Comparison of ENCODE assay signal across 22 cellular contexts in genomic region chr19:38412491-38412890, GRCh38. TPM values are rescaled to one million over a fixed set of nuclear protein-coding genes. Genes with fewer than 3 reads are reported as not detected.
A peak's percentile ranks its signal among the peaks of the same experiment; 100 is the strongest.
DNase-seq lines count a peak whose midpoint lies in the region; TF ChIP-seq lines count a peak whose summit lies in the region.
"Had no signal": no experiment of that assay in that cellular context is flagged by ENCODE, and none has a peak within 500 bp of the region (broad histone marks: within the 10 kb centered on the region; RNA-seq: fewer than 3 reads in every experiment).

No MANE protein-coding gene starts in this region.

- no peak overlapping the region for H3K4me2 ChIP-seq in GM23248 (ENCODE audit: unreplicated experiment)
- H3K4me2 ChIP-seq: BLaER1 treated with 17β-estradiol and CSF1 and Interleukin-3, amounts not matched to agents 10 nM and 100 nM; GM23338 had no signal

- WGBS in GM23248 (ENCODE audit: low coverage in 1 of 2, low lambda C conversion rate in 2 of 2, missing lambda C conversion rate in 2 of 2), 2 experiments: 68 to 73% methylated on average over 8 of the region's 8 CpGs

- H3K9ac ChIP-seq in GM23248: no peak overlapping the region
- H3K9ac ChIP-seq: BLaER1 treated with 17β-estradiol and CSF1 and Interleukin-3, amounts not matched to agents 10 nM and 100 nM had no signal

- H4K20me1 ChIP-seq in GM23248 (ENCODE audit: insufficient read depth): no peaks in the 10 kb centered on the region
- H4K20me1 ChIP-seq: BLaER1 treated with 17β-estradiol and CSF1 and Interleukin-3, amounts not matched to agents 10 nM and 100 nM had no signal

- CTCF ChIA-PET in CD8-positive, alpha-beta memory T cell (lab: Charles Lee): interaction anchor here (2.3 kb wide), 1 partner anchor 9 kb away, joined by 10 read pairs; the partner anchor contains the start of gene FAM98C
- CTCF ChIA-PET in activated CD4-positive, alpha-beta T cell treated with anti-CD3 and anti-CD28 coated beads, Interleukin-2, amount 10 ng/mL, durations not matched to agents 7 days and 5 days (lab: Charles Lee): interaction anchor here (1.5 to 7.2 kb wide), 2 partner anchors 8 to 35 kb away, joined by 3 to 66 read pairs; partner anchors contain the start of gene FAM98C

- no peaks in the 10 kb centered on the region for H3K27me3 Mint-ChIP-seq in CD8-positive, alpha-beta memory T cell
- H3K27me3 Mint-ChIP-seq in endothelial cell (ENCODE audit: unreplicated experiment): peaks cover 5% of the 10 kb centered on the region
- H3K27me3 Mint-ChIP-seq in activated CD4-positive, alpha-beta T cell treated with anti-CD3 and anti-CD28 coated beads, Interleukin-2, amount 10 ng/mL, durations not matched to agents 7 days and 5 days: no peaks in the 10 kb centered on the region
- H3K27me3 Mint-ChIP-seq: CD4-positive, alpha-beta T cell had no signal

- H2AFZ ChIP-seq in GM23248: no peak overlapping the region
- H2AFZ ChIP-seq: GM23338 had no signal

- no peaks in the 10 kb centered on the region for H3K9me3 Mint-ChIP-seq in CD8-positive, alpha-beta memory T cell
- H3K9me3 Mint-ChIP-seq in endothelial cell (ENCODE audit: unreplicated experiment): no peaks in the 10 kb centered on the region
- no peaks in the 10 kb centered on the region for H3K9me3 Mint-ChIP-seq in activated CD4-positive, alpha-beta T cell treated with anti-CD3 and anti-CD28 coated beads, Interleukin-2, amount 10 ng/mL, durations not matched to agents 7 days and 5 days
- H3K9me3 Mint-ChIP-seq: CD4-positive, alpha-beta T cell; GM23338; HFFc6 had no signal

- H3K36me3 ChIP-seq in CD8-positive, alpha-beta memory T cell (ENCODE audit: insufficient read depth, low read length): no peaks in the 10 kb centered on the region
- H3K36me3 ChIP-seq in WERI-Rb-1: no peaks in the 10 kb centered on the region; the same call in 1 of the 2 replicates
- no peaks in the 10 kb centered on the region for H3K36me3 ChIP-seq in GM23248 (ENCODE audit: low read depth)
- H3K36me3 ChIP-seq: BE2C, HAP-1 had no signal

- POLR2A ChIA-PET in CD8-positive, alpha-beta memory T cell (lab: Charles Lee): no interaction called here
- POLR2A ChIA-PET in activated CD4-positive, alpha-beta T cell treated with anti-CD3 and anti-CD28 coated beads, Interleukin-2, amount 10 ng/mL, durations not matched to agents 7 days and 5 days (lab: Charles Lee): no interaction called here

- in situ Hi-C loops in GM23248 (cut with MboI): loop anchor here (10.0 kb wide), 1 partner anchor 222 kb away; no protein-coding TSS in a partner anchor

- H3K79me2 ChIP-seq in GM23248 (ENCODE audit: insufficient read depth): no peaks in the 10 kb centered on the region

- peaks cover 0 to 10% (median 2%) of the 10 kb centered on the region in 3 donors for H3K36me3 Mint-ChIP-seq in CD8-positive, alpha-beta memory T cell
- peaks cover 11% of the 10 kb centered on the region for H3K36me3 Mint-ChIP-seq in endothelial cell (ENCODE audit: low read depth, unreplicated experiment)
- H3K36me3 Mint-ChIP-seq in activated CD4-positive, alpha-beta T cell treated with anti-CD3 and anti-CD28 coated beads, Interleukin-2, amount 10 ng/mL, durations not matched to agents 7 days and 5 days (ENCODE audit: low read depth): peaks cover 4% of the 10 kb centered on the region

- H3F3A ChIP-seq in GM23248 (ENCODE audit: insufficient read depth): 0 out of 2 replicates have a peak, but pooled peaks cover 4% of the 10 kb centered on the region

- H3K9me2 ChIP-seq in GM23248 (ENCODE audit: insufficient read depth): no peaks in the 10 kb centered on the region

- H3K4me3 Mint-ChIP-seq in CD8-positive, alpha-beta memory T cell: peak overlapping the region in 1 of 7 donors; percentile 14
- peak overlapping the region; percentile 10 for H3K4me3 Mint-ChIP-seq in endothelial cell (ENCODE audit: unreplicated experiment)
- H3K4me3 Mint-ChIP-seq in activated CD4-positive, alpha-beta T cell treated with anti-CD3 and anti-CD28 coated beads, Interleukin-2, amount 10 ng/mL, durations not matched to agents 7 days and 5 days: no peak overlapping the region
- H3K4me3 Mint-ChIP-seq: CD14-positive monocyte; CD4-positive, alpha-beta T cell; GM23338; HFFc6 had no signal

- TF ChIP-seq CTCF in WERI-Rb-1 (IDR thresholded peaks at IDR 0.05; ENCODE audit: low read depth, low read length) (no peak), endothelial cell (IDR thresholded peaks at IDR 0.05; ENCODE audit: unreplicated experiment) (no peak)

- peak overlapping the region; percentile 27 for H3K27ac ChIP-seq in CD8-positive, alpha-beta memory T cell (ENCODE audit: low read depth, low read length)
- H3K27ac ChIP-seq in WERI-Rb-1 (peak overlapping the region; percentile 97), GM23248 (no peak overlapping the region)
- H3K27ac ChIP-seq: 22Rv1; BLaER1 treated with 17β-estradiol and CSF1 and Interleukin-3, amounts not matched to agents 10 nM and 100 nM had no signal

- no peak for DNase-seq in CD8-positive, alpha-beta memory T cell
- DNase-seq in NCI-H82 (lab: John Stamatoyannopoulos, UW) (peak; percentile 88), WERI-Rb-1 (peak; percentile 94), endothelial cell (ENCODE audit: low spot score) (no peak), dermis blood vessel endothelial cell (no peak), NCI-H69 (lab: John Stamatoyannopoulos, UW) (no peak), GM23248 (no peak)
- no peak for DNase-seq in activated CD4-positive, alpha-beta T cell treated with anti-CD3 and anti-CD28 coated beads, Interleukin-2, amount 10 ng/mL, durations not matched to agents 7 days and 5 days
- DNase-seq: ACHN; AML-193; BE2C; Calu3; CD4-positive, alpha-beta T cell; COR-L47; DMS153; DND-41; HFFc6 had no signal

- H3K27me3 ChIP-seq in CD8-positive, alpha-beta memory T cell (ENCODE audit: insufficient read depth, low read length, poor library complexity, severe bottlenecking): no peaks in the 10 kb centered on the region
- no peaks in the 10 kb centered on the region for H3K27me3 ChIP-seq in WERI-Rb-1 (ENCODE audit: insufficient read depth, low read depth, severe bottlenecking)
- 0 out of 2 replicates have a peak, but pooled peaks cover 4% of the 10 kb centered on the region for H3K27me3 ChIP-seq in GM23248 (replicated peaks; ENCODE audit: insufficient read depth)
- H3K27me3 ChIP-seq: BE2C; BLaER1 treated with 17β-estradiol and CSF1 and Interleukin-3, amounts not matched to agents 10 nM and 100 nM had no signal

- peaks cover 7 to 11% (median 10%) of the 10 kb centered on the region in 3 donors for H3K4me1 Mint-ChIP-seq in CD8-positive, alpha-beta memory T cell
- H3K4me1 Mint-ChIP-seq in endothelial cell (ENCODE audit: unreplicated experiment): peaks cover 6% of the 10 kb centered on the region
- peaks cover 11% of the 10 kb centered on the region for H3K4me1 Mint-ChIP-seq in activated CD4-positive, alpha-beta T cell treated with anti-CD3 and anti-CD28 coated beads, Interleukin-2, amount 10 ng/mL, durations not matched to agents 7 days and 5 days

- H3K9me3 ChIP-seq in CD8-positive, alpha-beta memory T cell (ENCODE audit: low read length): no peaks in the 10 kb centered on the region
- H3K9me3 ChIP-seq in WERI-Rb-1 (ENCODE audit: severe bottlenecking) (peaks cover 4% of the 10 kb centered on the region), GM23248 (ENCODE audit: low read depth) (no peaks in the 10 kb centered on the region)
- H3K9me3 ChIP-seq: BE2C; BLaER1 treated with 17β-estradiol and CSF1 and Interleukin-3, amounts not matched to agents 10 nM and 100 nM; HAP-1 had no signal

- peaks cover 4% of the 10 kb centered on the region for H3K4me1 ChIP-seq in CD8-positive, alpha-beta memory T cell (ENCODE audit: insufficient read depth, low read length)
- H3K4me1 ChIP-seq in GM23248 (ENCODE audit: insufficient read depth): no peaks in the 10 kb centered on the region
- H3K4me1 ChIP-seq: BE2C had no signal

- no peak overlapping the region for H3K4me3 ChIP-seq in CD8-positive, alpha-beta memory T cell (ENCODE audit: low read length)
- H3K4me3 ChIP-seq in WERI-Rb-1 (ENCODE audit: low read depth, low read length): no peak overlapping the region
- no peak overlapping the region for H3K4me3 ChIP-seq in GM23248
- H3K4me3 ChIP-seq: BLaER1 treated with 17β-estradiol and CSF1 and Interleukin-3, amounts not matched to agents 10 nM and 100 nM; GM23338; HAP-1 had no signal

- no peak overlapping the region for H3K27ac Mint-ChIP-seq in CD8-positive, alpha-beta memory T cell
- H3K27ac Mint-ChIP-seq in endothelial cell (ENCODE audit: unreplicated experiment): no peak overlapping the region
- no peak overlapping the region for H3K27ac Mint-ChIP-seq in activated CD4-positive, alpha-beta T cell treated with anti-CD3 and anti-CD28 coated beads, Interleukin-2, amount 10 ng/mL, durations not matched to agents 7 days and 5 days
- H3K27ac Mint-ChIP-seq: CD4-positive, alpha-beta T cell; GM23338; HFFc6 had no signal

RNA-seq across cellular contexts. Expression of gene FAM98C, which starts 9.6 kb away (rescaled TPM):
- 10 to 100 TPM; 17.8 to 25.2 TPM for total RNA-seq in CD8-positive, alpha-beta memory T cell
- 16.8 TPM for polyA plus RNA-seq in CD8-positive, alpha-beta memory T cell
- total RNA-seq in endothelial cell (ENCODE audit: unreplicated experiment) (10.6 TPM), dermis blood vessel endothelial cell (7.3 and 12.3 TPM in 2 replicates)
- total RNA-seq in GM23248 (2014; rRNA removed; shearing (Covaris generic)): 18.1 and 27.3 TPM in 2 replicates
- polyA plus RNA-seq in GM23248 (2016; fragmentation: Nextera tagmentation; extraction: Ambion mirVana): 13.8 and 16.5 TPM in 2 replicates
- 10 to 100 TPM; 27.5 to 37.2 TPM for total RNA-seq in activated CD4-positive, alpha-beta T cell treated with anti-CD3 and anti-CD28 coated beads, Interleukin-2, amount 10 ng/mL, durations not matched to agents 7 days and 5 days

RNA-seq across cellular contexts. Expression of gene RASGRP4, which starts 13.5 kb away (rescaled TPM):
- 1 to 10 TPM; 1.8 to 2.0 TPM for total RNA-seq in CD8-positive, alpha-beta memory T cell
- polyA plus RNA-seq in CD8-positive, alpha-beta memory T cell: not detected
- total RNA-seq in endothelial cell (ENCODE audit: unreplicated experiment) (8.1 TPM), dermis blood vessel endothelial cell (not detected in 2 replicates)
- total RNA-seq in GM23248 (2014; rRNA removed; shearing (Covaris generic)): not detected in 2 replicates
- not detected in 2 replicates for polyA plus RNA-seq in GM23248 (2016; fragmentation: Nextera tagmentation; extraction: Ambion mirVana)
- 1 to 10 TPM; 2.6 to 3.8 TPM for total RNA-seq in activated CD4-positive, alpha-beta T cell treated with anti-CD3 and anti-CD28 coated beads, Interleukin-2, amount 10 ng/mL, durations not matched to agents 7 days and 5 days
- total RNA-seq: Calu3, HFFc6 had no signal

RNA-seq across cellular contexts. Expression of gene RYR1, which starts 21.0 kb away (rescaled TPM):
- 1 to 10 TPM; 1.4 to 3.3 TPM for total RNA-seq in CD8-positive, alpha-beta memory T cell
- polyA plus RNA-seq in CD8-positive, alpha-beta memory T cell: 0.71 TPM
- total RNA-seq in endothelial cell (ENCODE audit: unreplicated experiment) (1.3 TPM), dermis blood vessel endothelial cell (under 0.01 and 0.14 TPM in 2 replicates)
- under 0.01 and 0.13 TPM in 2 replicates for total RNA-seq in GM23248 (2014; rRNA removed; shearing (Covaris generic))
- 0.04 TPM in 1 of 2 replicates, not detected in the other for polyA plus RNA-seq in GM23248 (2016; fragmentation: Nextera tagmentation; extraction: Ambion mirVana)
- total RNA-seq in activated CD4-positive, alpha-beta T cell treated with anti-CD3 and anti-CD28 coated beads, Interleukin-2, amount 10 ng/mL, durations not matched to agents 7 days and 5 days: 1 to 10 TPM in 1 of 2 experiments, under 1 TPM in 1; 0.79 to 1.0 TPM
- total RNA-seq: HFFc6 had no signal

RNA-seq across cellular contexts. Expression of gene SPRED3, which starts 24.0 kb away (rescaled TPM):
- under 1 TPM; 0.33 to 0.66 TPM for total RNA-seq in CD8-positive, alpha-beta memory T cell
- polyA plus RNA-seq in CD8-positive, alpha-beta memory T cell: not detected
- total RNA-seq in endothelial cell (ENCODE audit: unreplicated experiment): 3.2 TPM
- 0.51 and 1.0 TPM in 2 replicates for total RNA-seq in dermis blood vessel endothelial cell
- total RNA-seq in GM23248 (2014; rRNA removed; shearing (Covaris generic)): 2.1 and 7.7 TPM in 2 replicates
- 1.8 and 1.9 TPM in 2 replicates for polyA plus RNA-seq in GM23248 (2016; fragmentation: Nextera tagmentation; extraction: Ambion mirVana)
- total RNA-seq in activated CD4-positive, alpha-beta T cell treated with anti-CD3 and anti-CD28 coated beads, Interleukin-2, amount 10 ng/mL, durations not matched to agents 7 days and 5 days: 1 to 10 TPM; 1.2 to 1.8 TPM
- polyA plus RNA-seq: CD14-positive monocyte had no signal

RNA-seq across cellular contexts. Expression of gene GGN, which starts 24.7 kb away (rescaled TPM):
- under 1 TPM in 1 of 2 experiments, not detected in 1; 0.15 TPM for total RNA-seq in CD8-positive, alpha-beta memory T cell
- not detected for polyA plus RNA-seq in CD8-positive, alpha-beta memory T cell
- total RNA-seq in endothelial cell (ENCODE audit: unreplicated experiment): 0.74 TPM
- total RNA-seq in dermis blood vessel endothelial cell: 0.23 and 0.34 TPM in 2 replicates
- 1.1 and 1.8 TPM in 2 replicates for total RNA-seq in GM23248 (2014; rRNA removed; shearing (Covaris generic))
- polyA plus RNA-seq in GM23248 (2016; fragmentation: Nextera tagmentation; extraction: Ambion mirVana): 1.4 and 2.0 TPM in 2 replicates
- not detected for total RNA-seq in activated CD4-positive, alpha-beta T cell treated with anti-CD3 and anti-CD28 coated beads, Interleukin-2, amount 10 ng/mL, durations not matched to agents 7 days and 5 days

Comparison
In these comparisons a context has a peak if more than half of its experiments do, and no peak if none do; other contexts are left out.
1. DNase-seq: peak in NCI-H82 (single experiment) and WERI-Rb-1 (single experiment); none in CD8-positive, alpha-beta memory T cell (0 of 5), endothelial cell (single experiment), dermis blood vessel endothelial cell (single experiment), NCI-H69 (single experiment), GM23248 (single experiment) and activated CD4-positive, alpha-beta T cell treated with anti-CD3 and anti-CD28 coated beads, Interleukin-2, amount 10 ng/mL, durations not matched to agents 7 days and 5 days (single experiment).